Comparison of ENCODE assay signal across 19 cellular contexts in the genomic region with DNA sequence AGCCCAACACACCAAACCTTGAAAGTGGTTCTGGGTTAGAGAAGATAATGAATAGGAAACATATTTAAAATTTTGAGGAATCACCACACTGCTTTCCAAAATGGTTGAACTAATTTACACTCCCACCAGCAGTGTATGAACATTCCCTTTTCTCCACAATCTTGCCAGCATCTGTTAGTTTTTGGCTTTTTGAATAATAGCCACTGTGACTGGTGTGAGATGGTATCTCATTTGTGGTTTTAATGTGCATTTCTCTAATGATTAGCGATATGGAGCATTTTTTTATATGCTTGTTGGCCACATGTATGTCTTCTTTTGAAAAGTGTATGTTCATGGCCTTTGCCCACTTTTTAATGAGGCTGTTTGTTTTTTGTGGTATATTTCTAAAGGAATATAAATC.
"Had no signal": no experiment of that assay in that cellular context is flagged by ENCODE, and none has a peak within 500 bp of the region (broad histone marks: within the 10 kb centered on the region; RNA-seq: fewer than 3 reads in every experiment).

No MANE protein-coding gene starts in this region.

- H3K27me3 Mint-ChIP-seq: progenitor cell of endocrine pancreas had no signal

- H3K36me3 ChIP-seq: adrenal gland, esophagus muscularis mucosa, tibial artery had no signal

- H3K27ac ChIP-seq: adrenal gland, esophagus muscularis mucosa, tibial artery had no signal

- H3K27ac Mint-ChIP-seq: nephron progenitor cell, progenitor cell of endocrine pancreas had no signal

- H3K4me1 Mint-ChIP-seq: nephron progenitor cell had no signal

- H3K9me3 ChIP-seq: adrenal gland had no signal

- DNase-seq: activated CD4-positive, alpha-beta T cell treated with anti-CD3 and anti-CD28 coated beads for 4 hours; activated CD8-positive, alpha-beta memory T cell treated with anti-CD3 and anti-CD28 coated beads for 24 hours; activated naive CD4-positive, alpha-beta T cell treated with Interleukin-2 at 50 U/mL for 16 hours; adrenal gland; central memory CD4-positive, alpha-beta T cell; cortex of kidney; effector CD4-positive, alpha-beta T cell; hypothalamus; left ventricle myocardium superior; mesendoderm; nephron progenitor cell; occipital lobe; right cardiac atrium; small intestine; stimulated activated CD4-positive, alpha-beta T cell treated with anti-CD3 and anti-CD28 coated beads, Interleukin-4, amount 100 ng/mL, for 24 hours; stimulated activated naive CD4-positive, alpha-beta T cell; tibial artery had no signal

- ATAC-seq: left ventricle myocardium superior, right cardiac atrium had no signal

- H3K4me3 Mint-ChIP-seq: nephron progenitor cell had no signal
